8 cellular contexts compared by ENCODE assay signal in the genomic region with DNA sequence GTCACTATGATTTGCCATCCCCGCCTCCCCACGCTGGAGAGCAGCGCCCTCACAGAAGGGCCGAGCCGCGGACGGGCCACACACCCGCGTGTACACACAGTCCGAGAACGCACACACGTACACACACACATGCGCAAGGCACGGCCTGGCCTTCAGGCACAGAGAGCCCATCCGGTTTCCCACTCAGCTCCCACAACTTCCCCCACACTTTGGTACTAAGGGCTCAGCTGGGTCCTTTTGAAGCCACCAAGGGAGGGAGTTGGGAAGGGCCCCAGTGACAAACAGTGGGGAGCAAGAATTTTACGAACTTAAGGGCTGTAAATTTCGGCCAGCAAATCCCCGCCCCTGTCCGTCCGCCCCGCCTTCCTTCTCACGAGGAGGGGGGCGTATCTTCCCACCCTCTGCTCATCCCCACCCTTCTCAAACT.
A peak's percentile ranks its signal among the peaks of the same experiment; 100 is the strongest.
DNase-seq lines count a peak whose midpoint lies in the region; FAIRE-seq and TF ChIP-seq lines count a peak whose summit lies in the region.

No MANE protein-coding gene starts in this region.

- H3K4me2 ChIP-seq in keratinocyte (ENCODE audit: control insufficient read depth, extremely low read depth, insufficient read depth, low read depth, low read length) = peak overlapping the region; percentile 55

- no peaks in the 10 kb centered on the region for H3K36me3 Mint-ChIP-seq in T-helper 2 cell treated with Interferon-gamma antibody and Interleukin-4, amounts not matched to agents 5 μg/mL and 100 μg/mL, for 36 hours (ENCODE audit: low read depth)

- no peaks in the 10 kb centered on the region for H4K20me1 ChIP-seq in keratinocyte (ENCODE audit: control insufficient read depth, extremely low read depth, insufficient read depth, low read length)

- no peak overlapping the region for H3K9ac ChIP-seq in keratinocyte (ENCODE audit: control insufficient read depth, extremely low read depth, insufficient read depth, low read length)

- in situ Hi-C loops in brain microvascular endothelial cell (cut with HindIII; ENCODE audit: low pct_ligation_motif_present, low sequenced_read_pairs) = loop anchor here (25.0 kb wide), 1 partner anchor 124 kb away; a partner anchor contains a TSS

- H3K9me3 ChIP-seq in keratinocyte (ENCODE audit: control insufficient read depth, low read depth, low read length) (no peaks in the 10 kb centered on the region), spleen (no peaks in the 10 kb centered on the region)

- no peak overlapping the region for H3K27ac Mint-ChIP-seq in T-helper 2 cell treated with Interferon-gamma antibody and Interleukin-4, amounts not matched to agents 5 μg/mL and 100 μg/mL, for 36 hours

- intact Hi-C loops in spleen (cut with DNase I; ENCODE audit: low total_unique reads) = loop anchor here (2.0 kb wide), 1 partner anchor 143 kb away; no protein-coding TSS in a partner anchor

- no peak overlapping the region for H2AFZ ChIP-seq in keratinocyte (ENCODE audit: control insufficient read depth, low read length)

- no peak for DNase-seq in T-helper 2 cell treated with Interferon-gamma antibody and Interleukin-4, amounts not matched to agents 5 μg/mL and 100 μg/mL, for 36 hours (ENCODE audit: low spot score)
- DNase-seq in T-helper 2 cell = no peak
- DNase-seq in brain microvascular endothelial cell = no peak
- no peak for DNase-seq in keratinocyte (ENCODE audit: low read depth, low spot score)
- no peak for DNase-seq in spleen
- DNase-seq in NCI-H1694 treated with DMSO at 0.1 percent for 48 hours (lab: John Stamatoyannopoulos, UW) = no peak
- DNase-seq in EL = no peak
- DNase-seq in dedifferentiated amniotic fluid mesenchymal stem cell (ENCODE audit: extremely low spot score) = no peak

- no peak for FAIRE-seq in keratinocyte (lab: Jason Lieb, UNC)

- dilution Hi-C loops in keratinocyte (cut with MboI; ENCODE audit: extremely low pct_ligation_motif_present, low sequenced_read_pairs) = no loop called here

- H3K36me3 ChIP-seq in brain microvascular endothelial cell (replicated peaks) (no peaks in the 10 kb centered on the region), keratinocyte (ENCODE audit: control insufficient read depth in 2 of 2, extremely low read depth in 1 of 2, insufficient read depth in 2 of 2, low read length in 2 of 2) (no peaks in the 10 kb centered on the region), spleen (no peaks in the 10 kb centered on the region)

- peak overlapping the region; percentile 42 for H3K4me3 ChIP-seq in brain microvascular endothelial cell (ENCODE audit: low read depth, low read length)
- H3K4me3 ChIP-seq in keratinocyte (ENCODE audit: control insufficient read depth in 2 of 3, extremely low read depth in 1 of 3, insufficient read depth in 2 of 3, low read depth in 1 of 3, low read length in 3 of 3) = peak overlapping the region in 1 of 3 experiments; percentile 16
- peak overlapping the region in 6 of 8 donors; percentile 19 to 63 (median 32) for H3K4me3 ChIP-seq in spleen

- peaks cover 40% of the 10 kb centered on the region for H3K27me3 ChIP-seq in brain microvascular endothelial cell (replicated peaks)
- H3K27me3 ChIP-seq in keratinocyte (ENCODE audit: control insufficient read depth, extremely low read depth, insufficient read depth, low read length) = peaks cover 30% of the 10 kb centered on the region
- H3K27me3 ChIP-seq in spleen (replicated peaks in 1 of 7) = peaks cover 5 to 84% (median 36%) of the 10 kb centered on the region in 7 donors

- H3K9me3 Mint-ChIP-seq in T-helper 2 cell treated with Interferon-gamma antibody and Interleukin-4, amounts not matched to agents 5 μg/mL and 100 μg/mL, for 36 hours = no peaks in the 10 kb centered on the region

- TF ChIP-seq CTCF in brain microvascular endothelial cell (IDR thresholded peaks at IDR 0.05; ENCODE audit: low read depth, low read length, missing control alignments) (no peak), keratinocyte (optimal IDR thresholded peaks at IDR 0.05 in 1 of 3, IDR thresholded peaks at IDR 0.05 in 1 of 3, conservative IDR thresholded peaks at IDR 0.05 in 1 of 3; ENCODE audit: extremely low read depth in 1 of 3, insufficient read depth in 2 of 3, low read length in 3 of 3) (no peak), spleen (IDR thresholded peaks at IDR 0.05 in 8 of 11, conservative IDR thresholded peaks at IDR 0.05 in 3 of 11) (no peak)

- H3K27ac ChIP-seq in brain microvascular endothelial cell (no peak overlapping the region), keratinocyte (ENCODE audit: control insufficient read depth, insufficient read depth, low read length) (no peak overlapping the region), spleen (no peak overlapping the region)

- peaks cover 49% of the 10 kb centered on the region for H3K27me3 Mint-ChIP-seq in T-helper 2 cell treated with Interferon-gamma antibody and Interleukin-4, amounts not matched to agents 5 μg/mL and 100 μg/mL, for 36 hours (ENCODE audit: low read depth)

- 2 to 5% (median 3%) methylated on average over 19 to 23 of the region's 23 CpGs for WGBS in spleen, 5 donors

- H3K4me3 Mint-ChIP-seq in T-helper 2 cell treated with Interferon-gamma antibody and Interleukin-4, amounts not matched to agents 5 μg/mL and 100 μg/mL, for 36 hours = peak overlapping the region; percentile 40

- H3K9me1 ChIP-seq in keratinocyte (ENCODE audit: control insufficient read depth, extremely low read depth, insufficient read depth, low read length) = no peaks in the 10 kb centered on the region

- no peaks in the 10 kb centered on the region for H3K79me2 ChIP-seq in keratinocyte (ENCODE audit: control insufficient read depth, insufficient read depth, low read length)

- peaks cover 3% of the 10 kb centered on the region for H3K4me1 Mint-ChIP-seq in T-helper 2 cell treated with Interferon-gamma antibody and Interleukin-4, amounts not matched to agents 5 μg/mL and 100 μg/mL, for 36 hours (ENCODE audit: low read depth)

- TF ChIP-seq POLR2A in spleen (IDR thresholded peaks at IDR 0.05) = no peak

- peaks cover 5% of the 10 kb centered on the region for H3K4me1 ChIP-seq in keratinocyte (ENCODE audit: control insufficient read depth, extremely low read depth, insufficient read depth, low read length)
- H3K4me1 ChIP-seq in spleen = peaks cover 12 to 21% (median 13%) of the 10 kb centered on the region in 6 donors
